9 cellular contexts compared by ENCODE assay signal in the genomic region with DNA sequence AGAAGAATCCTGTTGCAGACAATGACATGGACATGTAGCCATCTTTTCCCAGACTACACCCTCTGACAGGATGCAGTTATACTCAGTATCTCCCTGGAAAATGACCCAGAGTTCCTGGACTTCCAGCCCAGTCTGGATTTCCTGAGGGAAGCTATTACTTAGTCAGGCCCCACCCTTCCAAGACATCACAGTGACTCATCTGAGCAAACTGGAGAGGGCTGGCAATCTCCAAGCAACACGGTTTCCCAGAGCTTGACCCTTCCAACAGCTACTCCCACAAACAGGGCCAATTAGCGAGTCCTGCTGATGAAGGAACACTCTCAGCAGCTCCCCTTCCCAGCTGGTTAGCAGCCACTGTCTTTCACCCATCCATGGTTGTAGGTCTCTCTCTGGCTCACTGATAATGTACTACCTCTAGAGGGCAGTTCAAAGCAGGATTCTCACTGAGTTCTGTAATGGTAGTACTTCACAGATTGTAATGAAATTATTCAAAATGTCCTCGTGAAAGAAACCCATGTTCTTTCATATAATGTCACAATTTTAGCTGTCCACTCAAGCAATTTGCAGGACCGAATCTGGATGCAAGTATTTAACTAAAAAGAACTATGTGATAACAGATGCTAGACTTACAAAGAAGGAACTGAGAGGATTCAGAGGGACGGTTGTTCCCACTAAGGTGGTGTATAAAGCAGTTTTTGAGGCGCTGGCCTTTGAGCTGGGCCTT.
DNase-seq lines count a peak whose midpoint lies in the region; ATAC-seq and TF ChIP-seq lines count a peak whose summit lies in the region.
"Had no signal": no experiment of that assay in that cellular context is flagged by ENCODE, and none has a peak within 500 bp of the region (broad histone marks: within the 10 kb centered on the region; RNA-seq: fewer than 3 reads in every experiment).

No MANE protein-coding gene starts in this region.

- H3K9ac ChIP-seq in OCI-LY3 (ENCODE audit: low read length) = no peak overlapping the region

- H3K27me3 ChIP-seq in OCI-LY3 (ENCODE audit: low read depth, low read length) (no peaks in the 10 kb centered on the region), right lobe of liver (no peaks in the 10 kb centered on the region), tibial artery (no peaks in the 10 kb centered on the region)

- no peaks in the 10 kb centered on the region for H3K79me2 ChIP-seq in OCI-LY3 (ENCODE audit: low read length)

- H3K4me1 ChIP-seq in OCI-LY3 (ENCODE audit: low read length) = peaks cover 4% of the 10 kb centered on the region; the same call in 1 of the 2 replicates
- peaks cover 0 to 54% (median 16%) of the 10 kb centered on the region in 4 donors for H3K4me1 ChIP-seq in right lobe of liver
- H3K4me1 ChIP-seq in tibial artery = peaks cover 0 to 17% (median 7%) of the 10 kb centered on the region in 4 donors

- 38% methylated on average over 6 of the region's 6 CpGs for WGBS in right lobe of liver (ENCODE audit: insufficient coverage, low coverage, low lambda C conversion rate, missing lambda C conversion rate)

- intact Hi-C loops in right lobe of liver (cut with DNase I) (loop anchor here in 1 of 2 donors (10.0 kb wide), 1 partner anchor 186 kb away; no protein-coding TSS in a partner anchor), tibial artery (cut with DNase I; ENCODE audit: low total_unique reads) (loop anchor here (5.0 kb wide), 1 partner anchor 163 kb away; no protein-coding TSS in a partner anchor)

- peak; percentile 92 for DNase-seq in AG10803 (ENCODE audit: low read depth)
- DNase-seq in GM04504 (ENCODE audit: low read depth) = peak; percentile 88
- DNase-seq in coronary artery (ENCODE audit: low spot score) = peak; percentile 81
- DNase-seq in right lobe of liver = peak in 1 of 3 donors; percentile 52
- peak; percentile 81 to 83 for DNase-seq in tibial artery
- DNase-seq in activated gamma-delta T cell treated with Interleukin-2 at 50 U/mL for 16 hours = no peak

- H3K9me3 ChIP-seq in OCI-LY3 (ENCODE audit: insufficient read depth, low read length) (no peaks in the 10 kb centered on the region), right lobe of liver (no peaks in the 10 kb centered on the region), tibial artery (no peaks in the 10 kb centered on the region)

- ATAC-seq in HG02885 (IDR thresholded peaks at IDR 0.05; ENCODE audit: poor library complexity, unreplicated experiment) = peak; percentile 78
- peak; percentile 69 to 90 (median 74) for ATAC-seq in right lobe of liver

- H3K4me3 ChIP-seq in AG10803 (ENCODE audit: low read length) (no peak overlapping the region), OCI-LY3 (ENCODE audit: low read length) (no peak overlapping the region), coronary artery (no peak overlapping the region), right lobe of liver (no peak overlapping the region), tibial artery (no peak overlapping the region)
- H3K4me3 ChIP-seq: SK-N-MC had no signal

- no peaks in the 10 kb centered on the region for H4K20me1 ChIP-seq in OCI-LY3 (ENCODE audit: insufficient read depth, low read length)

- TF ChIP-seq POLR2A in right lobe of liver (IDR thresholded peaks at IDR 0.05) = no peak

- peak; percentile 74 for TF ChIP-seq CTCF in AG10803 (conservative IDR thresholded peaks at IDR 0.05; ENCODE audit: low read length)
- peak; percentile 81 for TF ChIP-seq CTCF in OCI-LY3 (IDR thresholded peaks at IDR 0.05; ENCODE audit: low read depth, low read length)
- no peak for TF ChIP-seq CTCF in coronary artery (IDR thresholded peaks at IDR 0.05)
- TF ChIP-seq CTCF in right lobe of liver (IDR thresholded peaks at IDR 0.05) = peak; percentile 55 to 71 (median 68)
- TF ChIP-seq CTCF in tibial artery (IDR thresholded peaks at IDR 0.05) = peak; percentile 59 to 65

- H3K27ac ChIP-seq in OCI-LY3 (ENCODE audit: low read length) = no peak overlapping the region
- H3K27ac ChIP-seq in coronary artery = peak overlapping the region in 1 of 2 donors; percentile 43
- H3K27ac ChIP-seq in right lobe of liver = peak overlapping the region; percentile 31 to 91 (median 74)
- peak overlapping the region; percentile 11 to 53 for H3K27ac ChIP-seq in tibial artery
- H3K27ac ChIP-seq: SK-N-MC had no signal

- H3K36me3 ChIP-seq in OCI-LY3 (replicated peaks; ENCODE audit: low read depth, low read length) (no peaks in the 10 kb centered on the region), right lobe of liver (no peaks in the 10 kb centered on the region), tibial artery (no peaks in the 10 kb centered on the region)

- peak overlapping the region; percentile 89 for H2AFZ ChIP-seq in OCI-LY3 (ENCODE audit: low read depth, low read length)

- H3K4me2 ChIP-seq in OCI-LY3 (ENCODE audit: low read length) = peak overlapping the region; percentile 41
